ENCODE assay signal across 8 cellular contexts in genomic region chr10:74190494-74190893, GRCh38. TPM values are rescaled to one million over a fixed set of nuclear protein-coding genes. Genes with fewer than 3 reads are reported as not detected.
DNase-seq lines count a peak whose midpoint lies in the region; ATAC-seq and TF ChIP-seq lines count a peak whose summit lies in the region.

No MANE protein-coding gene starts in this region.

- DNase-seq in stimulated activated naive CD8-positive, alpha-beta T cell treated with anti-CD3 and anti-CD28 coated beads, Interleukin-15, Interleukin-2, amounts not matched to agents 100 U/mL and 50 U/mL, for 24 hours, result no peak
- no peak for DNase-seq in activated CD8-positive, alpha-beta T cell treated with anti-CD3 and anti-CD28 coated beads, Interleukin-2, amount 10 ng/mL, durations not matched to agents 7 days and 5 days
- DNase-seq in left lobe of liver (ENCODE audit: low spot score) (no peak), T1000 (lab: John Stamatoyannopoulos, UW) (no peak), psoas muscle (no peak)

- no peaks in the 10 kb centered on the region for H3K9me3 Mint-ChIP-seq in stimulated activated naive CD8-positive, alpha-beta T cell treated with anti-CD3 and anti-CD28 coated beads, Interleukin-15, Interleukin-2, amounts not matched to agents 100 ng/mL and 50 ng/mL, for 24 hours
- peaks cover 3% of the 10 kb centered on the region for H3K9me3 Mint-ChIP-seq in activated CD8-positive, alpha-beta T cell treated with anti-CD3 and anti-CD28 coated beads, Interleukin-2, amount 10 ng/mL, durations not matched to agents 7 days and 5 days (ENCODE audit: insufficient read depth)

- peak overlapping the region; percentile 93 for H3K27ac Mint-ChIP-seq in stimulated activated naive CD8-positive, alpha-beta T cell treated with anti-CD3 and anti-CD28 coated beads, Interleukin-15, Interleukin-2, amounts not matched to agents 100 ng/mL and 50 ng/mL, for 24 hours
- peak overlapping the region; percentile 89 for H3K27ac Mint-ChIP-seq in activated CD8-positive, alpha-beta T cell treated with anti-CD3 and anti-CD28 coated beads, Interleukin-2, amount 10 ng/mL, durations not matched to agents 7 days and 5 days

- no peak for TF ChIP-seq CTCF in psoas muscle (IDR thresholded peaks at IDR 0.05)

- CTCF ChIA-PET in activated CD8-positive, alpha-beta T cell treated with anti-CD3 and anti-CD28 coated beads, Interleukin-2, amount 10 ng/mL, durations not matched to agents 7 days and 5 days (lab: Charles Lee), result interaction anchor here (0.8 to 3.3 kb wide), 8 partner anchors 12 to 1040 kb away, joined by 3 to 18 read pairs (median 5); partner anchors contain the start of gene AP3M1

- peaks cover 75% of the 10 kb centered on the region for H3K4me1 Mint-ChIP-seq in stimulated activated naive CD8-positive, alpha-beta T cell treated with anti-CD3 and anti-CD28 coated beads, Interleukin-15, Interleukin-2, amounts not matched to agents 100 ng/mL and 50 ng/mL, for 24 hours (ENCODE audit: low read depth)
- H3K4me1 Mint-ChIP-seq in activated CD8-positive, alpha-beta T cell treated with anti-CD3 and anti-CD28 coated beads, Interleukin-2, amount 10 ng/mL, durations not matched to agents 7 days and 5 days (ENCODE audit: low read depth), result peaks cover 47% of the 10 kb centered on the region

- H3K4me3 ChIP-seq in psoas muscle, result no peak overlapping the region

- peak overlapping the region; percentile 75 for H3K4me3 Mint-ChIP-seq in stimulated activated naive CD8-positive, alpha-beta T cell treated with anti-CD3 and anti-CD28 coated beads, Interleukin-15, Interleukin-2, amounts not matched to agents 100 ng/mL and 50 ng/mL, for 24 hours
- peak overlapping the region; percentile 61 for H3K4me3 Mint-ChIP-seq in activated CD8-positive, alpha-beta T cell treated with anti-CD3 and anti-CD28 coated beads, Interleukin-2, amount 10 ng/mL, durations not matched to agents 7 days and 5 days

- peaks cover 7% of the 10 kb centered on the region for H3K4me1 ChIP-seq in psoas muscle

- no peak overlapping the region for H3K27ac ChIP-seq in psoas muscle

- peaks cover 13% of the 10 kb centered on the region for H3K36me3 Mint-ChIP-seq in stimulated activated naive CD8-positive, alpha-beta T cell treated with anti-CD3 and anti-CD28 coated beads, Interleukin-15, Interleukin-2, amounts not matched to agents 100 ng/mL and 50 ng/mL, for 24 hours (ENCODE audit: low read depth)
- H3K36me3 Mint-ChIP-seq in activated CD8-positive, alpha-beta T cell treated with anti-CD3 and anti-CD28 coated beads, Interleukin-2, amount 10 ng/mL, durations not matched to agents 7 days and 5 days (ENCODE audit: low read depth), result peaks cover 5% of the 10 kb centered on the region

- no peaks in the 10 kb centered on the region for H3K36me3 ChIP-seq in psoas muscle (ENCODE audit: insufficient read depth in 1 of 2, low read depth in 1 of 2)

- intact Hi-C loops in psoas muscle (cut with DNase I), result no loop called here

- no peaks in the 10 kb centered on the region for H3K9me3 ChIP-seq in psoas muscle

- H3K27me3 ChIP-seq in psoas muscle (ENCODE audit: insufficient read depth in 3 of 3, low read length in 2 of 3), result no peaks in the 10 kb centered on the region

- no peak for ATAC-seq in stimulated activated naive CD8-positive, alpha-beta T cell treated with anti-CD3 and anti-CD28 coated beads, Interleukin-15, Interleukin-2, amounts not matched to agents 100 U/mL and 50 U/mL, for 24 hours
- ATAC-seq in activated CD8-positive, alpha-beta T cell treated with anti-CD3 and anti-CD28 coated beads, Interleukin-2, amount 10 ng/mL, durations not matched to agents 7 days and 5 days, result no peak
- ATAC-seq in left lobe of liver, result peak; percentile 56
- ATAC-seq in HG02763 (IDR thresholded peaks at IDR 0.05; ENCODE audit: unreplicated experiment), result no peak
- no peak for ATAC-seq in psoas muscle
- no peak for ATAC-seq in HG02852 (IDR thresholded peaks at IDR 0.05; ENCODE audit: unreplicated experiment)

- POLR2A ChIA-PET in activated CD8-positive, alpha-beta T cell treated with anti-CD3 and anti-CD28 coated beads, Interleukin-2, amount 10 ng/mL, durations not matched to agents 7 days and 5 days (lab: Charles Lee), result interaction anchor here (0.6 to 2.6 kb wide), 4 partner anchors 13 to 47 kb away, joined by 3 to 16 read pairs (median 7); partner anchors contain the start of genes ADK and AP3M1

- no peaks in the 10 kb centered on the region for H3K27me3 Mint-ChIP-seq in stimulated activated naive CD8-positive, alpha-beta T cell treated with anti-CD3 and anti-CD28 coated beads, Interleukin-15, Interleukin-2, amounts not matched to agents 100 ng/mL and 50 ng/mL, for 24 hours
- no peaks in the 10 kb centered on the region for H3K27me3 Mint-ChIP-seq in activated CD8-positive, alpha-beta T cell treated with anti-CD3 and anti-CD28 coated beads, Interleukin-2, amount 10 ng/mL, durations not matched to agents 7 days and 5 days (ENCODE audit: low read depth)

RNA-seq across cellular contexts. Expression of gene ADK, which starts 39.5 kb away (rescaled TPM):
- 10 to 100 TPM; 40.2 to 42.1 TPM for total RNA-seq in activated CD8-positive, alpha-beta T cell treated with anti-CD3 and anti-CD28 coated beads, Interleukin-2, amount 10 ng/mL, durations not matched to agents 7 days and 5 days
- total RNA-seq in left lobe of liver (76.2 TPM), psoas muscle (10 to 100 TPM; 19.3 to 32.3 (median 25.6) TPM)
- 10 to 100 TPM; 17.8 to 28.6 (median 22.0) TPM for polyA plus RNA-seq in psoas muscle

RNA-seq across cellular contexts. Expression of gene AP3M1, which starts 39.9 kb away (rescaled TPM):
- 10 to 100 TPM; 44.2 to 49.1 TPM for total RNA-seq in activated CD8-positive, alpha-beta T cell treated with anti-CD3 and anti-CD28 coated beads, Interleukin-2, amount 10 ng/mL, durations not matched to agents 7 days and 5 days
- total RNA-seq in left lobe of liver (14.6 TPM), psoas muscle (10 to 100 TPM; 19.6 to 25.6 (median 20.9) TPM)
- polyA plus RNA-seq in psoas muscle, result 10 to 100 TPM in 2 of 3 donors, 1 to 10 TPM in 1; 9.5 to 26.9 (median 14.5) TPM
